In genomic region chr17:41787021-41787418, GRCh38 we compare ENCODE assay signal across 9 cellular contexts. TPM values are rescaled to one million over a fixed set of nuclear protein-coding genes. Genes with fewer than 3 reads are reported as not detected.
DNase-seq lines count a peak whose midpoint lies in the region; ATAC-seq and TF ChIP-seq lines count a peak whose summit lies in the region.
"Had no signal": no experiment of that assay in that cellular context is flagged by ENCODE, and none has a peak within 500 bp of the region (broad histone marks: within the 10 kb centered on the region; RNA-seq: fewer than 3 reads in every experiment).

No MANE protein-coding gene starts in this region.

- DNase-seq in activated T-cell treated with anti-CD3 and anti-CD28 coated beads, Interleukin-2, amount 50 U/mL, for 4 hours: no peak
- no peak for DNase-seq in activated T-cell treated with anti-CD3 and anti-CD28 coated beads, Interleukin-2, amount 50 U/mL, for 1 hour
- no peak for DNase-seq in activated naive CD8-positive, alpha-beta T cell treated with anti-CD3 and anti-CD28 coated beads for 36 hours
- DNase-seq in substantia nigra (lab: John Stamatoyannopoulos, UW): no peak
- no peak for DNase-seq in NCI-H2029 treated with DMSO at 0.1 percent for 48 hours (lab: John Stamatoyannopoulos, UW)
- no peak for DNase-seq in stimulated activated CD4-positive, alpha-beta T cell treated with anti-CD3 and anti-CD28 coated beads, Interleukin-4, amount 100 ng/mL, for 4 hours

- no peak for TF ChIP-seq CTCF in liver (IDR thresholded peaks at IDR 0.05; ENCODE audit: low read depth, low read length, missing input control)

- H3K4me3 ChIP-seq in liver (ENCODE audit: low read depth in 1 of 3, low read length in 3 of 3): no peak overlapping the region

- no peaks in the 10 kb centered on the region for H3K9me3 Mint-ChIP-seq in activated T-cell treated with anti-CD3 and anti-CD28 coated beads, Interleukin-2, amount 50 U/mL, for 4 hours
- no peaks in the 10 kb centered on the region for H3K9me3 Mint-ChIP-seq in activated naive CD8-positive, alpha-beta T cell treated with anti-CD3 and anti-CD28 coated beads for 36 hours

- H3K36me3 Mint-ChIP-seq in activated T-cell treated with anti-CD3 and anti-CD28 coated beads, Interleukin-2, amount 50 U/mL, for 4 hours (ENCODE audit: insufficient read depth): no peaks in the 10 kb centered on the region
- no peaks in the 10 kb centered on the region for H3K36me3 Mint-ChIP-seq in activated naive CD8-positive, alpha-beta T cell treated with anti-CD3 and anti-CD28 coated beads for 36 hours

- no peak for TF ChIP-seq RAD21 in liver (IDR thresholded peaks at IDR 0.05)

- no peak overlapping the region for H3K9ac ChIP-seq in liver (ENCODE audit: low read depth in 1 of 2, low read length in 2 of 2)

- 40% methylated on average over 4 of the region's 4 CpGs for WGBS in liver

- H3K27me3 ChIP-seq in liver (ENCODE audit: control insufficient read depth in 4 of 4, insufficient read depth in 4 of 4, low read length in 3 of 4): no peaks in the 10 kb centered on the region
- H3K27me3 ChIP-seq: tibial nerve had no signal

- peak overlapping the region; percentile 66 for H3K4me3 Mint-ChIP-seq in activated T-cell treated with anti-CD3 and anti-CD28 coated beads, Interleukin-2, amount 50 U/mL, for 4 hours
- H3K4me3 Mint-ChIP-seq in activated naive CD8-positive, alpha-beta T cell treated with anti-CD3 and anti-CD28 coated beads for 36 hours: peak overlapping the region; percentile 45

- ATAC-seq in activated T-cell treated with anti-CD3 and anti-CD28 coated beads, Interleukin-2, amount 50 U/mL, for 4 hours: no peak
- no peak for ATAC-seq in HG02870 (IDR thresholded peaks at IDR 0.05; ENCODE audit: unreplicated experiment)

- no peak overlapping the region for H3K27ac Mint-ChIP-seq in activated naive CD8-positive, alpha-beta T cell treated with anti-CD3 and anti-CD28 coated beads for 36 hours

- no peaks in the 10 kb centered on the region for H3K9me3 ChIP-seq in liver (ENCODE audit: control insufficient read depth in 4 of 4, low read length in 3 of 4)
- H3K9me3 ChIP-seq: tibial nerve had no signal

- peaks cover 8 to 27% (median 21%) of the 10 kb centered on the region in 4 donors for H3K4me1 ChIP-seq in liver (ENCODE audit: control insufficient read depth in 4 of 4, insufficient read depth in 4 of 4, low read length in 3 of 4)

- peaks cover 19% of the 10 kb centered on the region for H3K4me1 Mint-ChIP-seq in activated T-cell treated with anti-CD3 and anti-CD28 coated beads, Interleukin-2, amount 50 U/mL, for 4 hours (ENCODE audit: low read depth)
- H3K4me1 Mint-ChIP-seq in activated naive CD8-positive, alpha-beta T cell treated with anti-CD3 and anti-CD28 coated beads for 36 hours: peaks cover 29% of the 10 kb centered on the region

- H3K36me3 ChIP-seq in liver (ENCODE audit: control insufficient read depth in 4 of 4, insufficient read depth in 3 of 4, low read depth in 1 of 4, low read length in 3 of 4): no peaks in the 10 kb centered on the region
- H3K36me3 ChIP-seq: tibial nerve had no signal

- H3K27me3 Mint-ChIP-seq in activated T-cell treated with anti-CD3 and anti-CD28 coated beads, Interleukin-2, amount 50 U/mL, for 4 hours (ENCODE audit: low read depth): peaks cover 16% of the 10 kb centered on the region
- H3K27me3 Mint-ChIP-seq in activated naive CD8-positive, alpha-beta T cell treated with anti-CD3 and anti-CD28 coated beads for 36 hours: peaks cover 35% of the 10 kb centered on the region

- H3K27ac ChIP-seq in liver (ENCODE audit: low read depth in 1 of 2, low read length in 2 of 2) (no peak overlapping the region), substantia nigra (ENCODE audit: low read depth, low read length, poor library complexity, severe bottlenecking) (peak overlapping the region; percentile 7)

TF ChIP-seq in liver, 16 proteins besides CTCF, POLR2A, EP300 and RAD21:
- TF ChIP-seq NR2F2 (IDR thresholded peaks at IDR 0.05): peak; percentile 5
- peak; percentile 12 for TF ChIP-seq ATF3 (IDR thresholded peaks at IDR 0.05)
- no peak for TF ChIP-seq JUND (IDR thresholded peaks at IDR 0.05)
- TF ChIP-seq ZBTB33 (IDR thresholded peaks at IDR 0.05): peak; percentile 7
- peak; percentile 1 for TF ChIP-seq SP1 (IDR thresholded peaks at IDR 0.05)
TF ChIP-seq in liver: peak in this region for 4.

RNA-seq across cellular contexts. Expression of gene JUP, which starts 0.5 kb away (rescaled TPM):
- total RNA-seq in activated T-cell treated with anti-CD3 and anti-CD28 coated beads, Interleukin-2, amount 50 U/mL, for 4 hours: under 1 TPM; 0.86 to 0.98 (median 0.92) TPM
- 1 to 10 TPM; 2.7 to 3.7 TPM for total RNA-seq in activated naive CD8-positive, alpha-beta T cell treated with anti-CD3 and anti-CD28 coated beads for 36 hours
- 10 to 100 TPM; 40.7 to 56.0 TPM for total RNA-seq in liver
- polyA plus RNA-seq in liver: 10 to 100 TPM; 39.1 to 47.7 TPM

RNA-seq across cellular contexts. Expression of gene P3H4, which starts 24.7 kb away (rescaled TPM):
- total RNA-seq in activated T-cell treated with anti-CD3 and anti-CD28 coated beads, Interleukin-2, amount 50 U/mL, for 4 hours: 1 to 10 TPM; 2.0 to 3.6 (median 2.5) TPM
- 1 to 10 TPM; 1.5 to 1.8 TPM for total RNA-seq in activated naive CD8-positive, alpha-beta T cell treated with anti-CD3 and anti-CD28 coated beads for 36 hours
- 1 to 10 TPM; 2.6 to 5.6 TPM for total RNA-seq in liver
- polyA plus RNA-seq in liver: 1 to 10 TPM; 1.7 to 2.0 TPM

RNA-seq across cellular contexts. Expression of gene FKBP10, which starts 25.8 kb away (rescaled TPM):
- 1 to 10 TPM in 1 of 3 donors, under 1 TPM in 2; 0.68 to 1.2 (median 0.76) TPM for total RNA-seq in activated T-cell treated with anti-CD3 and anti-CD28 coated beads, Interleukin-2, amount 50 U/mL, for 4 hours
- total RNA-seq in activated naive CD8-positive, alpha-beta T cell treated with anti-CD3 and anti-CD28 coated beads for 36 hours: under 1 TPM; 0.48 to 0.89 TPM
- total RNA-seq in liver: 10 to 100 TPM in 1 of 2 donors, 1 to 10 TPM in 1; 6.2 to 17.6 TPM
- polyA plus RNA-seq in liver: 1 to 10 TPM in 1 of 2 donors, under 1 TPM in 1; 0.71 to 5.0 TPM

RNA-seq across cellular contexts. Expression of gene NT5C3B, which starts 49.0 kb away (rescaled TPM):
- total RNA-seq in activated T-cell treated with anti-CD3 and anti-CD28 coated beads, Interleukin-2, amount 50 U/mL, for 4 hours: 10 to 100 TPM; 29.7 to 53.6 (median 41.9) TPM
- 10 to 100 TPM; 52.8 to 56.7 TPM for total RNA-seq in activated naive CD8-positive, alpha-beta T cell treated with anti-CD3 and anti-CD28 coated beads for 36 hours
- 10 to 100 TPM; 15.3 to 32.0 TPM for total RNA-seq in liver
- polyA plus RNA-seq in liver: 10 to 100 TPM; 25.1 to 28.8 TPM

RNA-seq across cellular contexts. Expression of gene KLHL10, which starts 50.6 kb away (rescaled TPM):
- total RNA-seq in activated T-cell treated with anti-CD3 and anti-CD28 coated beads, Interleukin-2, amount 50 U/mL, for 4 hours: not detected
- total RNA-seq in activated naive CD8-positive, alpha-beta T cell treated with anti-CD3 and anti-CD28 coated beads for 36 hours: under 1 TPM; 0.19 to 0.30 TPM
- under 1 TPM in 1 of 2 donors, not detected in 1; 0.17 TPM for total RNA-seq in liver
- polyA plus RNA-seq in liver: under 1 TPM; 0.03 to 0.07 TPM
- total RNA-seq: tibial nerve had no signal

Comparison
In these comparisons a context has a peak if more than half of its experiments do, and no peak if none do; other contexts are left out.
1. RNA of gene JUP, which starts 0.5 kb away (total RNA-seq): 40.7 to 56.0 TPM in liver; 2.7 to 3.7 TPM in activated naive CD8-positive, alpha-beta T cell treated with anti-CD3 and anti-CD28 coated beads for 36 hours and 0.86 to 0.98 TPM in activated T-cell treated with anti-CD3 and anti-CD28 coated beads, Interleukin-2, amount 50 U/mL, for 4 hours; every median in the first group is over 4 times any median in the second.